8 cellular contexts compared by ENCODE assay signal in genomic region chr4:6658635-6659075, GRCh38. TPM values are rescaled to one million over a fixed set of nuclear protein-coding genes. Genes with fewer than 3 reads are reported as not detected.
DNase-seq lines count a peak whose midpoint lies in the region; ATAC-seq, FAIRE-seq and TF ChIP-seq lines count a peak whose summit lies in the region.

No MANE protein-coding gene starts in this region.

- no peaks in the 10 kb centered on the region for H3K9me3 Mint-ChIP-seq in CD8-positive, alpha-beta memory T cell
- no peaks in the 10 kb centered on the region for H3K9me3 Mint-ChIP-seq in activated CD8-positive, alpha-beta T cell treated with anti-CD3 and anti-CD28 coated beads for 36 hours
- no peaks in the 10 kb centered on the region for H3K9me3 Mint-ChIP-seq in naive thymus-derived CD8-positive, alpha-beta T cell

- peak overlapping the region; percentile 86 for H3K4me2 ChIP-seq in endothelial cell of umbilical vein (ENCODE audit: insufficient read depth, low read length)

- H3K27me3 Mint-ChIP-seq in CD8-positive, alpha-beta memory T cell, result peaks cover 8 to 17% of the 10 kb centered on the region in 2 donors
- H3K27me3 Mint-ChIP-seq in activated CD8-positive, alpha-beta T cell treated with anti-CD3 and anti-CD28 coated beads for 36 hours, result peaks cover 16% of the 10 kb centered on the region
- H3K27me3 Mint-ChIP-seq in naive thymus-derived CD8-positive, alpha-beta T cell, result peaks cover 0 to 34% (median 5%) of the 10 kb centered on the region in 5 donors

- TF ChIP-seq POLR2A in endothelial cell of umbilical vein (IDR thresholded peaks at IDR 0.05; ENCODE audit: low read depth, low read length) (no peak), thyroid gland (IDR thresholded peaks at IDR 0.05) (no peak)

- POLR2A ChIA-PET in CD8-positive, alpha-beta memory T cell (lab: Charles Lee), result interaction anchor here (0.8 to 2.5 kb wide), 3 partner anchors 15 to 18 kb away, joined by 5 to 17 read pairs (median 11); partner anchors contain the start of gene MRFAP1
- POLR2A ChIA-PET in activated CD8-positive, alpha-beta T cell treated with anti-CD3 and anti-CD28 coated beads for 36 hours (lab: Charles Lee), result interaction anchor here (0.6 to 4.0 kb wide), 10 partner anchors 10 to 58 kb away, joined by 3 to 39 read pairs (median 4); partner anchors contain the start of gene BLOC1S4
- POLR2A ChIA-PET in endothelial cell of umbilical vein (lab: Charles Lee), result interaction anchor here (0.9 kb wide), 1 partner anchor 15 kb away, joined by 3 read pairs; a partner anchor contains a TSS
- POLR2A ChIA-PET in naive thymus-derived CD8-positive, alpha-beta T cell (lab: Charles Lee), result interaction anchor here (0.9 to 5.4 kb wide), 7 partner anchors 12 to 58 kb away, joined by 4 to 76 read pairs (median 6); partner anchors contain the start of genes BLOC1S4 and MRFAP1

- H3K27ac Mint-ChIP-seq in CD8-positive, alpha-beta memory T cell, result peak overlapping the region in 4 of 8 donors; percentile 7 to 77 (median 52)
- no peak overlapping the region for H3K27ac Mint-ChIP-seq in activated CD8-positive, alpha-beta T cell treated with anti-CD3 and anti-CD28 coated beads for 36 hours
- H3K27ac Mint-ChIP-seq in naive thymus-derived CD8-positive, alpha-beta T cell, result peak overlapping the region in 5 of 10 donors; percentile 19 to 78 (median 57)

- intact Hi-C loops in activated CD8-positive, alpha-beta T cell treated with anti-CD3 and anti-CD28 coated beads for 36 hours (cut with micrococcal nuclease), result no loop called here
- intact Hi-C loops in endothelial cell of umbilical vein (cut with micrococcal nuclease) (no loop called here), thyroid gland (cut with DNase I) (no loop called here)

- H3K4me1 Mint-ChIP-seq in CD8-positive, alpha-beta memory T cell, result peaks cover 6 to 16% (median 7%) of the 10 kb centered on the region in 3 donors
- H3K4me1 Mint-ChIP-seq in activated CD8-positive, alpha-beta T cell treated with anti-CD3 and anti-CD28 coated beads for 36 hours (ENCODE audit: low read depth), result peaks cover 6% of the 10 kb centered on the region
- H3K4me1 Mint-ChIP-seq in naive thymus-derived CD8-positive, alpha-beta T cell, result peaks cover 1 to 16% (median 13%) of the 10 kb centered on the region in 4 donors

- no peaks in the 10 kb centered on the region for H3K36me3 ChIP-seq in CD8-positive, alpha-beta memory T cell (ENCODE audit: insufficient read depth, low read length)
- H3K36me3 ChIP-seq in endothelial cell of umbilical vein (ENCODE audit: control insufficient read depth in 2 of 2, extremely low read depth in 1 of 2, insufficient read depth in 2 of 2, low read length in 2 of 2), result no peaks in the 10 kb centered on the region
- no peaks in the 10 kb centered on the region for H3K36me3 ChIP-seq in thyroid gland

- peak overlapping the region; percentile 47 for H2AFZ ChIP-seq in endothelial cell of umbilical vein (ENCODE audit: low read depth, low read length)

- no TSS peak for BruUV-seq in endothelial cell of umbilical vein (replicated peaks; lab: Mats Ljungman, UMichigan)

- no peaks in the 10 kb centered on the region for H3K9me3 ChIP-seq in CD8-positive, alpha-beta memory T cell (ENCODE audit: low read length)
- no peaks in the 10 kb centered on the region for H3K9me3 ChIP-seq in endothelial cell of umbilical vein (replicated peaks; ENCODE audit: control insufficient read depth, insufficient read depth, low read length)
- H3K9me3 ChIP-seq in thyroid gland, result no peaks in the 10 kb centered on the region

- H3K27me3 ChIP-seq in CD8-positive, alpha-beta memory T cell (ENCODE audit: insufficient read depth, low read length, poor library complexity, severe bottlenecking), result no peaks in the 10 kb centered on the region
- H3K27me3 ChIP-seq in endothelial cell of umbilical vein (ENCODE audit: control insufficient read depth in 2 of 2, insufficient read depth in 2 of 2, low read length in 2 of 2), result peaks cover 17 to 39% of the 10 kb centered on the region in 2 experiments
- H3K27me3 ChIP-seq in thyroid gland, result no peaks in the 10 kb centered on the region

- H3K9ac ChIP-seq in endothelial cell of umbilical vein (replicated peaks; ENCODE audit: extremely low read depth, insufficient read depth, low read length), result peak overlapping the region; percentile 23

- no peak for FAIRE-seq in endothelial cell of umbilical vein (lab: Jason Lieb, UNC)

- H4K20me1 ChIP-seq in endothelial cell of umbilical vein (replicated peaks; ENCODE audit: control insufficient read depth, extremely low read depth, insufficient read depth, low read length), result no peaks in the 10 kb centered on the region

- H3K9me1 ChIP-seq in endothelial cell of umbilical vein (replicated peaks; ENCODE audit: control insufficient read depth, extremely low read depth, insufficient read depth, low read length), result no peaks in the 10 kb centered on the region

- no peaks in the 10 kb centered on the region for H3K79me2 ChIP-seq in endothelial cell of umbilical vein (ENCODE audit: control insufficient read depth, insufficient read depth, low read length)

- H3K4me1 ChIP-seq in CD8-positive, alpha-beta memory T cell (ENCODE audit: insufficient read depth, low read length), result peaks cover 7% of the 10 kb centered on the region
- H3K4me1 ChIP-seq in endothelial cell of umbilical vein (ENCODE audit: control insufficient read depth, extremely low read depth, insufficient read depth, low read length) (peaks cover 2% of the 10 kb centered on the region), thyroid gland (peaks cover 0 to 5% of the 10 kb centered on the region in 2 donors)

- dilution Hi-C loops in endothelial cell of umbilical vein (cut with MboI; ENCODE audit: extremely low pct_ligation_motif_present, low sequenced_read_pairs), result no loop called here

- peak overlapping the region; percentile 54 to 85 (median 69) for H3K4me3 Mint-ChIP-seq in CD8-positive, alpha-beta memory T cell
- H3K4me3 Mint-ChIP-seq in activated CD8-positive, alpha-beta T cell treated with anti-CD3 and anti-CD28 coated beads for 36 hours, result peak overlapping the region; percentile 57
- peak overlapping the region; percentile 68 to 83 (median 76) for H3K4me3 Mint-ChIP-seq in naive thymus-derived CD8-positive, alpha-beta T cell

- no peak overlapping the region for H3K27ac ChIP-seq in CD8-positive, alpha-beta memory T cell (ENCODE audit: low read depth, low read length)
- no peak overlapping the region for H3K27ac ChIP-seq in endothelial cell of umbilical vein (ENCODE audit: insufficient read depth, low read depth, low read length)
- no peak overlapping the region for H3K27ac ChIP-seq in thyroid gland

- 5 to 7% methylated on average over 25 to 37 of the region's 52 CpGs for WGBS in thyroid gland, 2 donors

- peak overlapping the region; percentile 5 for H3K4me3 ChIP-seq in CD8-positive, alpha-beta memory T cell (ENCODE audit: low read length)
- H3K4me3 ChIP-seq in endothelial cell of umbilical vein (replicated peaks in 1 of 3; ENCODE audit: insufficient read depth in 1 of 3, low read depth in 1 of 3, low read length in 3 of 3) (peak overlapping the region; percentile 7 to 52 (median 34)), thyroid gland (replicated peaks in 1 of 3) (peak overlapping the region in 1 of 3 donors; percentile 24)

- ATAC-seq in activated CD8-positive, alpha-beta T cell treated with anti-CD3 and anti-CD28 coated beads for 36 hours, result peak; percentile 84
- peak; percentile 91 to 93 for ATAC-seq in naive thymus-derived CD8-positive, alpha-beta T cell
- no peak for ATAC-seq in HG02759 (IDR thresholded peaks at IDR 0.05; ENCODE audit: unreplicated experiment)

- H3K36me3 Mint-ChIP-seq in CD8-positive, alpha-beta memory T cell, result peaks cover 0 to 2% (median 0%) of the 10 kb centered on the region in 3 donors
- H3K36me3 Mint-ChIP-seq in activated CD8-positive, alpha-beta T cell treated with anti-CD3 and anti-CD28 coated beads for 36 hours (ENCODE audit: low read depth), result peaks cover 2% of the 10 kb centered on the region
- H3K36me3 Mint-ChIP-seq in naive thymus-derived CD8-positive, alpha-beta T cell, result no peaks in the 10 kb centered on the region

- no peak for TF ChIP-seq CTCF in activated CD8-positive, alpha-beta T cell treated with anti-CD3 and anti-CD28 coated beads for 36 hours (IDR thresholded peaks at IDR 0.05)
- TF ChIP-seq CTCF in endothelial cell of umbilical vein (IDR thresholded peaks at IDR 0.05; ENCODE audit: extremely low read depth in 1 of 2, insufficient read depth in 1 of 2, low read depth in 1 of 2, low read length in 2 of 2) (no peak), thyroid gland (IDR thresholded peaks at IDR 0.05) (no peak), GM10266 (IDR thresholded peaks at IDR 0.05; ENCODE audit: control insufficient read depth, insufficient read depth, low read depth, missing control alignments) (no peak)

- CTCF ChIA-PET in CD8-positive, alpha-beta memory T cell (lab: Charles Lee), result interaction anchor here (1.3 to 2.4 kb wide), 7 partner anchors 15 to 215 kb away, joined by 3 to 7 read pairs (median 5); partner anchors contain the start of genes MRFAP1 and MRFAP1L1
- CTCF ChIA-PET in activated CD8-positive, alpha-beta T cell treated with anti-CD3 and anti-CD28 coated beads for 36 hours (lab: Charles Lee), result interaction anchor here (1.0 to 2.6 kb wide), 5 partner anchors 12 to 215 kb away, joined by 3 to 10 read pairs (median 4); a partner anchor contains a TSS
- CTCF ChIA-PET in endothelial cell of umbilical vein (lab: Charles Lee), result interaction anchor here (0.9 to 1.7 kb wide), 6 partner anchors 9 to 412 kb away, joined by 3 to 6 read pairs (median 3); no protein-coding TSS in a partner anchor

- DNase-seq in CD8-positive, alpha-beta memory T cell, result peak; percentile 30 to 67 (median 52)
- peak; percentile 59 for DNase-seq in activated CD8-positive, alpha-beta T cell treated with anti-CD3 and anti-CD28 coated beads for 36 hours
- DNase-seq in endothelial cell of umbilical vein (ENCODE audit: low read depth, low spot score) (peak; percentile 31), thyroid gland (peak; percentile 67 to 69), GM10266 (ENCODE audit: extremely low spot score) (no peak), NCI-H1436 (lab: John Stamatoyannopoulos, UW) (no peak)
- DNase-seq in naive thymus-derived CD8-positive, alpha-beta T cell, result peak; percentile 37 to 75 (median 54)

RNA-seq across cellular contexts. Expression of gene MRFAP1, which starts 18.2 kb away (rescaled TPM):
- total RNA-seq in CD8-positive, alpha-beta memory T cell, result 100 to 1,000 TPM; 122 to 126 TPM
- polyA plus RNA-seq in CD8-positive, alpha-beta memory T cell, result 175 TPM
- 100 to 1,000 TPM; 106 to 107 TPM for total RNA-seq in activated CD8-positive, alpha-beta T cell treated with anti-CD3 and anti-CD28 coated beads for 36 hours
- total RNA-seq in endothelial cell of umbilical vein (317 and 335 TPM in 2 replicates), thyroid gland (100 to 1,000 TPM; 258 to 314 (median 288) TPM)
- polyA plus RNA-seq in endothelial cell of umbilical vein, result 119 and 170 TPM in 2 replicates
- 199 and 217 TPM in 2 replicates for polyA plus RNA-seq in endothelial cell of umbilical vein (2011; cell fraction: cytosol; rRNA removed)
- 103 and 123 TPM in 2 replicates for polyA plus RNA-seq in endothelial cell of umbilical vein (2011; cell fraction: nucleus; rRNA removed)
- polyA plus RNA-seq in endothelial cell of umbilical vein (2012), result 279 and 381 TPM in 2 replicates
- 63.8 and 69.3 TPM in 2 replicates for polyA minus RNA-seq in endothelial cell of umbilical vein
- polyA minus RNA-seq in endothelial cell of umbilical vein (2011; cell fraction: cytosol; rRNA and poly(A)+ RNA removed), result 46.6 TPM
- 24.5 and 36.0 TPM in 2 replicates for polyA minus RNA-seq in endothelial cell of umbilical vein (2011; cell fraction: nucleus; rRNA and poly(A)+ RNA removed)
- total RNA-seq in naive thymus-derived CD8-positive, alpha-beta T cell, result 100 to 1,000 TPM; 148 to 153 TPM
- 100 to 1,000 TPM; 141 to 186 (median 155) TPM for polyA plus RNA-seq in naive thymus-derived CD8-positive, alpha-beta T cell

RNA-seq across cellular contexts. Expression of gene S100P, which starts 35.0 kb away (rescaled TPM):
- 1 to 10 TPM; 1.0 to 1.2 TPM for total RNA-seq in CD8-positive, alpha-beta memory T cell
- 1.7 TPM for polyA plus RNA-seq in CD8-positive, alpha-beta memory T cell
- 1 to 10 TPM; 3.4 to 4.3 TPM for total RNA-seq in activated CD8-positive, alpha-beta T cell treated with anti-CD3 and anti-CD28 coated beads for 36 hours
- not detected in 2 replicates for total RNA-seq in endothelial cell of umbilical vein
- polyA plus RNA-seq in endothelial cell of umbilical vein, result 0.06 TPM in 1 of 2 replicates, not detected in the other
- polyA plus RNA-seq in endothelial cell of umbilical vein (2011; cell fraction: cytosol; rRNA removed), result not detected in 2 replicates
- polyA plus RNA-seq in endothelial cell of umbilical vein (2011; cell fraction: nucleus; rRNA removed), result not detected in 2 replicates
- not detected in 2 replicates for polyA plus RNA-seq in endothelial cell of umbilical vein (2012)
- polyA minus RNA-seq in endothelial cell of umbilical vein, result not detected in 2 replicates
- polyA minus RNA-seq in endothelial cell of umbilical vein (2011; cell fraction: cytosol; rRNA and poly(A)+ RNA removed), result 103 TPM
- polyA minus RNA-seq in endothelial cell of umbilical vein (2011; cell fraction: nucleus; rRNA and poly(A)+ RNA removed), result 5.7 and 12.5 TPM in 2 replicates
- total RNA-seq in naive thymus-derived CD8-positive, alpha-beta T cell, result 1 to 10 TPM in 1 of 2 experiments, under 1 TPM in 1; 0.39 to 3.0 TPM
- polyA plus RNA-seq in naive thymus-derived CD8-positive, alpha-beta T cell, result 1 to 10 TPM in 1 of 3 donors, not detected in 2; 3.2 TPM
- total RNA-seq in thyroid gland, result under 1 TPM in 1 of 4 donors, not detected in 3; 0.56 TPM

RNA-seq across cellular contexts. Expression of gene MRFAP1L1, which starts 51.0 kb away (rescaled TPM):
- total RNA-seq in CD8-positive, alpha-beta memory T cell, result 10 to 100 TPM; 54.9 to 55.9 TPM
- 142 TPM for polyA plus RNA-seq in CD8-positive, alpha-beta memory T cell
- 10 to 100 TPM; 36.7 to 39.2 TPM for total RNA-seq in activated CD8-positive, alpha-beta T cell treated with anti-CD3 and anti-CD28 coated beads for 36 hours
- 42.0 and 43.8 TPM in 2 replicates for total RNA-seq in endothelial cell of umbilical vein
- 15.6 and 28.7 TPM in 2 replicates for polyA plus RNA-seq in endothelial cell of umbilical vein
- polyA plus RNA-seq in endothelial cell of umbilical vein (2011; cell fraction: cytosol; rRNA removed), result 43.9 and 48.2 TPM in 2 replicates
- polyA plus RNA-seq in endothelial cell of umbilical vein (2011; cell fraction: nucleus; rRNA removed), result 23.6 and 39.9 TPM in 2 replicates
- polyA plus RNA-seq in endothelial cell of umbilical vein (2012), result 38.8 and 53.4 TPM in 2 replicates
- polyA minus RNA-seq in endothelial cell of umbilical vein, result 20.0 and 28.4 TPM in 2 replicates
- polyA minus RNA-seq in endothelial cell of umbilical vein (2011; cell fraction: cytosol; rRNA and poly(A)+ RNA removed), result 11.6 TPM
- 7.8 and 8.8 TPM in 2 replicates for polyA minus RNA-seq in endothelial cell of umbilical vein (2011; cell fraction: nucleus; rRNA and poly(A)+ RNA removed)
- total RNA-seq in naive thymus-derived CD8-positive, alpha-beta T cell, result 100 to 1,000 TPM; 123 to 127 TPM
- 100 to 1,000 TPM; 102 to 124 (median 105) TPM for polyA plus RNA-seq in naive thymus-derived CD8-positive, alpha-beta T cell
- 10 to 100 TPM; 70.5 to 93.9 (median 76.2) TPM for total RNA-seq in thyroid gland

RNA-seq across cellular contexts. Expression of gene BLOC1S4, which starts 57.3 kb away (rescaled TPM):
- total RNA-seq in CD8-positive, alpha-beta memory T cell, result 10 to 100 TPM; 21.5 to 22.9 TPM
- polyA plus RNA-seq in CD8-positive, alpha-beta memory T cell, result 96.7 TPM
- total RNA-seq in activated CD8-positive, alpha-beta T cell treated with anti-CD3 and anti-CD28 coated beads for 36 hours, result 10 to 100 TPM; 19.1 to 21.8 TPM
- total RNA-seq in endothelial cell of umbilical vein, result 12.7 and 13.1 TPM in 2 replicates
- 16.9 and 18.1 TPM in 2 replicates for polyA plus RNA-seq in endothelial cell of umbilical vein
- 11.0 and 12.2 TPM in 2 replicates for polyA plus RNA-seq in endothelial cell of umbilical vein (2011; cell fraction: cytosol; rRNA removed)
- polyA plus RNA-seq in endothelial cell of umbilical vein (2011; cell fraction: nucleus; rRNA removed), result 4.3 and 5.1 TPM in 2 replicates
- 8.4 and 8.8 TPM in 2 replicates for polyA plus RNA-seq in endothelial cell of umbilical vein (2012)
- polyA minus RNA-seq in endothelial cell of umbilical vein, result 4.8 and 5.5 TPM in 2 replicates
- 7.0 TPM for polyA minus RNA-seq in endothelial cell of umbilical vein (2011; cell fraction: cytosol; rRNA and poly(A)+ RNA removed)
- polyA minus RNA-seq in endothelial cell of umbilical vein (2011; cell fraction: nucleus; rRNA and poly(A)+ RNA removed), result 1.3 and 2.5 TPM in 2 replicates
- 10 to 100 TPM; 38.7 to 40.0 TPM for total RNA-seq in naive thymus-derived CD8-positive, alpha-beta T cell
- 10 to 100 TPM; 65.8 to 81.6 (median 75.4) TPM for polyA plus RNA-seq in naive thymus-derived CD8-positive, alpha-beta T cell
- total RNA-seq in thyroid gland, result 10 to 100 TPM; 11.7 to 31.3 (median 22.1) TPM

Comparison
In these comparisons a context has a peak if more than half of its experiments do, and no peak if none do; other contexts are left out.
1. DNase-seq: peak in CD8-positive, alpha-beta memory T cell (5 of 5), activated CD8-positive, alpha-beta T cell treated with anti-CD3 and anti-CD28 coated beads for 36 hours (single experiment), endothelial cell of umbilical vein (single experiment), naive thymus-derived CD8-positive, alpha-beta T cell (10 of 10) and thyroid gland (2 of 2); none in GM10266 (single experiment) and NCI-H1436 (single experiment).
2. Peak in every context shown above with its lines, with median percentiles within 50 percentile points of each other: H3K4me3 Mint-ChIP-seq.